In genomic region chr5:77143998-77144836, GRCh38 we compare ENCODE assay signal across 1 cellular context.
TF ChIP-seq lines count a peak whose summit lies in the region.

No MANE protein-coding gene starts in this region.

TF ChIP-seq in HCT116, 20 proteins besides CTCF, POLR2A, EP300 and RAD21 (continued from another document):
- TF ChIP-seq ZNF274 (IDR thresholded peaks at IDR 0.05; ENCODE audit: low read depth, low read length) (no peak), REST (IDR thresholded peaks at IDR 0.05; ENCODE audit: low read depth) (no peak), EZH2phosphoT487 (IDR thresholded peaks at IDR 0.05; ENCODE audit: borderline replicate concordance) (no peak), EGR1 (IDR thresholded peaks at IDR 0.05; ENCODE audit: low read depth) (no peak), EZH2 (IDR thresholded peaks at IDR 0.05) (no peak), SP1 (IDR thresholded peaks at IDR 0.05; ENCODE audit: low read depth) (no peak)
TF ChIP-seq in HCT116: peak in this region for 0.
